1 cellular context compared by ENCODE assay signal in genomic region chr11:1653541-1654387, GRCh38.
TF ChIP-seq lines count a peak whose summit lies in the region.

No MANE protein-coding gene starts in this region.

TF ChIP-seq in HepG2, 621 proteins besides CTCF, POLR2A, EP300 and RAD21 (continued from another document):
- TF ChIP-seq AKNA (CRISPR knock-in tag; IDR thresholded peaks at IDR 0.05; ENCODE audit: borderline replicate concordance) (no peak), ZNF432 (CRISPR knock-in tag; IDR thresholded peaks at IDR 0.05; ENCODE audit: borderline replicate concordance) (no peak), SMARCC2 (IDR thresholded peaks at IDR 0.05) (no peak), ZNF282 (IDR thresholded peaks at IDR 0.05; ENCODE audit: partially characterized antibody) (no peak), CBX2 (IDR thresholded peaks at IDR 0.05; ENCODE audit: low read depth, low read length) (no peak), CBX2 (CRISPR knock-in tag; IDR thresholded peaks at IDR 0.05; ENCODE audit: low read depth) (no peak), KDM5A (IDR thresholded peaks at IDR 0.05; ENCODE audit: borderline replicate concordance, low read length) (no peak), ZNF281 (CRISPR knock-in tag; IDR thresholded peaks at IDR 0.05; ENCODE audit: borderline replicate concordance) (no peak), ZBED4 (CRISPR knock-in tag; IDR thresholded peaks at IDR 0.05; ENCODE audit: borderline replicate concordance) (no peak), CEBPG (CRISPR knock-in tag; IDR thresholded peaks at IDR 0.05) (no peak), MBNL3 (CRISPR knock-in tag; conservative IDR thresholded peaks at IDR 0.05) (no peak), KLF15 (CRISPR knock-in tag; IDR thresholded peaks at IDR 0.05; ENCODE audit: borderline replicate concordance) (no peak), PRDM15 (CRISPR knock-in tag; IDR thresholded peaks at IDR 0.05) (no peak), E2F5 (CRISPR knock-in tag; conservative IDR thresholded peaks at IDR 0.05) (no peak), HNRNPK (IDR thresholded peaks at IDR 0.05; ENCODE audit: low read depth, low read length, poor library complexity, severe bottlenecking) (no peak), DRAP1 (CRISPR knock-in tag; IDR thresholded peaks at IDR 0.05) (no peak), SP2 (CRISPR knock-in tag; IDR thresholded peaks at IDR 0.05) (no peak), ZSCAN21 (CRISPR knock-in tag; IDR thresholded peaks at IDR 0.05; ENCODE audit: borderline replicate concordance) (no peak), TBP (CRISPR knock-in tag; IDR thresholded peaks at IDR 0.05) (no peak), ZFP91 (CRISPR knock-in tag; IDR thresholded peaks at IDR 0.05; ENCODE audit: borderline replicate concordance) (no peak), ZNF616 (CRISPR knock-in tag; IDR thresholded peaks at IDR 0.05; ENCODE audit: low read depth) (no peak), ZFY (CRISPR knock-in tag; IDR thresholded peaks at IDR 0.05) (peak; percentile 61), YEATS4 (CRISPR knock-in tag; IDR thresholded peaks at IDR 0.05; ENCODE audit: borderline replicate concordance) (peak; percentile 19; the same call in 1 of the 2 replicates), EED (CRISPR knock-in tag; IDR thresholded peaks at IDR 0.05) (0 out of 2 replicates have a peak, but pooled peaks have one; percentile 43)
